In genomic region chr3:13519392-13519791, GRCh38 we compare ENCODE assay signal across 26 cellular contexts. TPM values are rescaled to one million over a fixed set of nuclear protein-coding genes. Genes with fewer than 3 reads are reported as not detected.
DNase-seq lines count a peak whose midpoint lies in the region; ATAC-seq, FAIRE-seq and TF ChIP-seq lines count a peak whose summit lies in the region.
"Had no signal": no experiment of that assay in that cellular context is flagged by ENCODE, and none has a peak within 500 bp of the region (broad histone marks: within the 10 kb centered on the region; RNA-seq: fewer than 3 reads in every experiment).

No MANE protein-coding gene starts in this region.

- no peak for FAIRE-seq in kidney (lab: Jason Lieb, UNC)
- FAIRE-seq: GM12878 had no signal

- H3K27ac ChIP-seq in kidney (ENCODE audit: low read depth in 2 of 2, low read length in 2 of 2) (no peak overlapping the region), suprapubic skin (peak overlapping the region; percentile 84)
- H3K27ac ChIP-seq: 22Rv1; BLaER1 treated with 17β-estradiol and CSF1 and Interleukin-3, amounts not matched to agents 10 nM and 100 nM; foreskin keratinocyte; SJSA1; stomach had no signal

- intact Hi-C loops in kidney (cut with DNase I) = no loop called here

- H3K27me3 Mint-ChIP-seq in WTC11 (ENCODE audit: low read depth) = no peaks in the 10 kb centered on the region; the same call in none of the 2 replicates
- H3K27me3 Mint-ChIP-seq: activated naive CD8-positive, alpha-beta T cell treated with anti-CD3 and anti-CD28 coated beads, Interleukin-2, amount 50 U/mL, for 24 hours; type B pancreatic cell had no signal

- H3K27ac Mint-ChIP-seq in WTC11 = no peak overlapping the region
- H3K27ac Mint-ChIP-seq: activated CD8-positive, alpha-beta memory T cell treated with anti-CD3 and anti-CD28 coated beads, Interleukin-2, amount 10 ng/mL, durations not matched to agents 7 days and 5 days; activated naive CD8-positive, alpha-beta T cell treated with anti-CD3 and anti-CD28 coated beads, Interleukin-2, amount 50 U/mL, for 24 hours; activated T-cell treated with anti-CD3 and anti-CD28 coated beads, Interleukin-2, amount 50 U/mL, for 72 hours; memory B cell; type B pancreatic cell had no signal

- TF ChIP-seq CTCF in WTC11 (IDR thresholded peaks at IDR 0.05) (no peak), kidney (IDR thresholded peaks at IDR 0.05; ENCODE audit: borderline replicate concordance, extremely low read depth, insufficient read depth) (no peak), suprapubic skin (IDR thresholded peaks at IDR 0.05) (no peak)

- WGBS in suprapubic skin = 77% methylated on average over 9 of the region's 10 CpGs

- ATAC-seq in WTC11 (peak; percentile 95), HG02763 (IDR thresholded peaks at IDR 0.05; ENCODE audit: unreplicated experiment) (no peak), HG03565 (IDR thresholded peaks at IDR 0.05; ENCODE audit: unreplicated experiment) (no peak)
- ATAC-seq: activated naive CD8-positive, alpha-beta T cell treated with anti-CD3 and anti-CD28 coated beads, Interleukin-2, amount 50 U/mL, for 24 hours; activated T-cell treated with anti-CD3 and anti-CD28 coated beads, Interleukin-2, amount 50 U/mL, for 72 hours; foreskin keratinocyte; GM12878 had no signal

- no peak overlapping the region for H3K4me3 ChIP-seq in kidney (ENCODE audit: low read length in 2 of 2)
- no peak overlapping the region for H3K4me3 ChIP-seq in suprapubic skin
- H3K4me3 ChIP-seq: BLaER1 treated with 17β-estradiol and CSF1 and Interleukin-3, amounts not matched to agents 10 nM and 100 nM; esophagus squamous epithelium; GM12878; SJSA1; stomach had no signal

- H3K9me3 Mint-ChIP-seq in WTC11 = peaks cover 20% of the 10 kb centered on the region
- H3K9me3 Mint-ChIP-seq: type B pancreatic cell had no signal

- H3K36me3 ChIP-seq in kidney (ENCODE audit: control insufficient read depth in 1 of 2, insufficient read depth in 2 of 2, low read length in 2 of 2) = no peaks in the 10 kb centered on the region
- H3K36me3 ChIP-seq in suprapubic skin = no peaks in the 10 kb centered on the region
- H3K36me3 ChIP-seq: BLaER1 treated with 17β-estradiol and CSF1 and Interleukin-3, amounts not matched to agents 10 nM and 100 nM; esophagus squamous epithelium; SJSA1; stomach had no signal

- no peaks in the 10 kb centered on the region for H3K4me1 ChIP-seq in kidney (ENCODE audit: control insufficient read depth in 1 of 2, insufficient read depth in 1 of 2, low read depth in 1 of 2, low read length in 2 of 2)
- peaks cover 48% of the 10 kb centered on the region for H3K4me1 ChIP-seq in suprapubic skin
- H3K4me1 ChIP-seq: SJSA1, stomach had no signal

- CTCF ChIA-PET in WTC11 (lab: Charles Lee) = interaction anchor here (0.8 to 2.3 kb wide), 16 partner anchors 9 to 426 kb away, joined by 3 to 22 read pairs (median 5); no protein-coding TSS in a partner anchor

- no peak for TF ChIP-seq POLR2A in suprapubic skin (IDR thresholded peaks at IDR 0.05)

- DNase-seq in NCI-H82 (lab: John Stamatoyannopoulos, UW) = peak; percentile 8
- DNase-seq in NCI-H82 treated with DMSO at 0.1 percent for 48 hours (lab: John Stamatoyannopoulos, UW; ENCODE audit: unreplicated experiment) = no peak
- peak; percentile 31 for DNase-seq in WTC11 (ENCODE audit: low spot score)
- peak; percentile 57 for DNase-seq in kidney
- DNase-seq in suprapubic skin (ENCODE audit: low spot score in 2 of 2) = no peak
- DNase-seq in NCI-H2107 treated with DMSO at 0.1 percent for 48 hours (lab: John Stamatoyannopoulos, UW; ENCODE audit: unreplicated experiment) = no peak
- DNase-seq: activated CD4-positive, alpha-beta T cell treated with anti-CD3 and anti-CD28 coated beads, Interleukin-2, amount 50 U/mL, for 4 hours; activated CD8-positive, alpha-beta memory T cell treated with anti-CD3 and anti-CD28 coated beads, Interleukin-2, amount 10 ng/mL, durations not matched to agents 7 days and 5 days; activated naive CD8-positive, alpha-beta T cell treated with anti-CD3 and anti-CD28 coated beads, Interleukin-2, amount 50 U/mL, for 24 hours; activated T-cell treated with anti-CD3 and anti-CD28 coated beads, Interleukin-2, amount 50 U/mL, for 72 hours; esophagus squamous epithelium; foreskin keratinocyte; HCEC 1CT; NCI-H446 treated with DMSO at 0.1 percent for 48 hours; NCI-H774; stimulated activated CD8-positive, alpha-beta memory T cell treated with anti-CD3 and anti-CD28 coated beads, Interleukin-4, amount 100 ng/mL, for 48 hours; stomach had no signal

- peaks cover 3% of the 10 kb centered on the region; the same call in 1 of the 2 replicates for H3K4me1 Mint-ChIP-seq in WTC11
- H3K4me1 Mint-ChIP-seq: activated CD8-positive, alpha-beta memory T cell treated with anti-CD3 and anti-CD28 coated beads, Interleukin-2, amount 10 ng/mL, durations not matched to agents 7 days and 5 days; activated naive CD8-positive, alpha-beta T cell treated with anti-CD3 and anti-CD28 coated beads, Interleukin-2, amount 50 U/mL, for 24 hours; memory B cell had no signal

- no peak overlapping the region for H3K9ac ChIP-seq in kidney (ENCODE audit: low read length in 2 of 2)
- H3K9ac ChIP-seq: BLaER1 treated with 17β-estradiol and CSF1 and Interleukin-3, amounts not matched to agents 10 nM and 100 nM had no signal

- peaks cover 8% of the 10 kb centered on the region for H3K36me3 Mint-ChIP-seq in WTC11
- H3K36me3 Mint-ChIP-seq: activated CD8-positive, alpha-beta memory T cell treated with anti-CD3 and anti-CD28 coated beads, Interleukin-2, amount 10 ng/mL, durations not matched to agents 7 days and 5 days; memory B cell had no signal

- POLR2A ChIA-PET in WTC11 (lab: Charles Lee) = no interaction called here

- TF ChIP-seq EP300 in suprapubic skin (IDR thresholded peaks at IDR 0.05) = no peak

- H3K9me3 ChIP-seq in kidney (ENCODE audit: control insufficient read depth in 1 of 2, low read length in 2 of 2) (no peaks in the 10 kb centered on the region), suprapubic skin (no peaks in the 10 kb centered on the region)
- H3K9me3 ChIP-seq: esophagus squamous epithelium, SJSA1, stomach had no signal

- no peaks in the 10 kb centered on the region for H3K27me3 ChIP-seq in suprapubic skin
- H3K27me3 ChIP-seq: BLaER1 treated with 17β-estradiol and CSF1 and Interleukin-3, amounts not matched to agents 10 nM and 100 nM; foreskin keratinocyte; SJSA1 had no signal

- no peak overlapping the region for H3K4me3 Mint-ChIP-seq in WTC11
- H3K4me3 Mint-ChIP-seq: activated CD8-positive, alpha-beta memory T cell treated with anti-CD3 and anti-CD28 coated beads, Interleukin-2, amount 10 ng/mL, durations not matched to agents 7 days and 5 days; activated naive CD8-positive, alpha-beta T cell treated with anti-CD3 and anti-CD28 coated beads, Interleukin-2, amount 50 U/mL, for 24 hours; activated T-cell treated with anti-CD3 and anti-CD28 coated beads, Interleukin-2, amount 50 U/mL, for 72 hours; memory B cell; neural crest cell; type B pancreatic cell had no signal

TF ChIP-seq in WTC11, 78 proteins besides CTCF, POLR2A, EP300 and RAD21:
- no peak for TF ChIP-seq CDX4 (CRISPR knock-in tag; IDR thresholded peaks at IDR 0.05; ENCODE audit: borderline replicate concordance)
- TF ChIP-seq ZNF121 (CRISPR knock-in tag; IDR thresholded peaks at IDR 0.05) = peak; percentile 58
- 0 out of 2 replicates have a peak, but pooled peaks have one; percentile 15 for TF ChIP-seq MAX (CRISPR knock-in tag; IDR thresholded peaks at IDR 0.05)
- no peak for TF ChIP-seq ZNF671 (CRISPR knock-in tag; IDR thresholded peaks at IDR 0.05)

RNA-seq across cellular contexts. Expression of gene FBLN2, which starts 29.5 kb away (rescaled TPM):
- total RNA-seq in WTC11 (2021) = 20.7 to 35.2 TPM (median 31.3 TPM) in 3 replicates
- total RNA-seq in kidney = 43.4 TPM
- polyA plus RNA-seq in kidney (ENCODE audit: insufficient read depth, low read depth, low replicate concordance) = 3.2 TPM
- 10 to 100 TPM; 25.3 to 93.8 (median 47.6) TPM for total RNA-seq in suprapubic skin

RNA-seq across cellular contexts. Expression of gene HDAC11, which starts 39.3 kb away (rescaled TPM):
- 11.5 to 12.5 TPM (median 12.0 TPM) in 3 replicates for total RNA-seq in WTC11 (2021)
- total RNA-seq in kidney = 28.3 TPM
- 43.7 TPM for polyA plus RNA-seq in kidney (ENCODE audit: insufficient read depth, low read depth, low replicate concordance)
- total RNA-seq in suprapubic skin = 10 to 100 TPM; 16.7 to 28.3 (median 27.5) TPM

Comparison
In these comparisons a context has a peak if more than half of its experiments do, and no peak if none do; other contexts are left out.
1. DNase-seq: peak in NCI-H82 (single experiment), WTC11 (single experiment) and kidney (single experiment); none in NCI-H82 treated with DMSO at 0.1 percent for 48 hours (single experiment), suprapubic skin (0 of 2) and NCI-H2107 treated with DMSO at 0.1 percent for 48 hours (single experiment).